In genomic region chr7:92609921-92610518, GRCh38 we compare ENCODE assay signal across 8 cellular contexts. TPM values are rescaled to one million over a fixed set of nuclear protein-coding genes. Genes with fewer than 3 reads are reported as not detected.
A peak's percentile ranks its signal among the peaks of the same experiment; 100 is the strongest.
DNase-seq lines count a peak whose midpoint lies in the region; ATAC-seq, FAIRE-seq and TF ChIP-seq lines count a peak whose summit lies in the region.

No MANE protein-coding gene starts in this region.

- H3K27me3 ChIP-seq in BJ (ENCODE audit: control insufficient read depth, insufficient read depth, low read length): no peaks in the 10 kb centered on the region

- no peak overlapping the region for H3K4me3 ChIP-seq in BJ (ENCODE audit: low read depth, low read length)

- peak; percentile 77 for FAIRE-seq in GM18507 (lab: Jason Lieb, UNC)

- H3K36me3 ChIP-seq in BJ (ENCODE audit: control insufficient read depth, insufficient read depth, low read length): peaks cover 3% of the 10 kb centered on the region; the same call in 1 of the 2 replicates

- POLR2A ChIA-PET in BJ (lab: Charles Lee): interaction anchor here (0.6 kb wide), 2 partner anchors 85 to 228 kb away, joined by 3 to 5 read pairs; no protein-coding TSS in a partner anchor

- no peak for DNase-seq in BJ (ENCODE audit: low read depth)
- DNase-seq in GM18507 (ENCODE audit: extremely low spot score, insufficient read length, low read depth): no peak
- peak; percentile 32 for DNase-seq in foreskin melanocyte
- no peak for DNase-seq in SK-N-DZ (ENCODE audit: low spot score)
- no peak for DNase-seq in cerebellum (ENCODE audit: low spot score)
- DNase-seq in H4 (ENCODE audit: low spot score): no peak
- no peak for DNase-seq in mucosa of gallbladder (ENCODE audit: low spot score)

- peak; percentile 62 for ATAC-seq in SK-N-SH treated with all-trans-retinoic acid at 6 μM for 48 hours

- CTCF ChIA-PET in BJ (lab: Yijun Ruan, JAX): interaction anchor here (0.5 to 3.6 kb wide), 8 partner anchors 11 to 438 kb away, joined by 3 to 22 read pairs (median 3); no protein-coding TSS in a partner anchor

- TF ChIP-seq CTCF in BJ (IDR thresholded peaks at IDR 0.05; ENCODE audit: insufficient read depth, low read depth, low read length): peak; percentile 50

TF ChIP-seq in SK-N-SH treated with all-trans-retinoic acid at 6 μM for 48 hours, 23 proteins besides CTCF, POLR2A, EP300 and RAD21:
- no peak for TF ChIP-seq GLIS3 (CRISPR knock-in tag; IDR thresholded peaks at IDR 0.05)
- TF ChIP-seq, protein P1, sequence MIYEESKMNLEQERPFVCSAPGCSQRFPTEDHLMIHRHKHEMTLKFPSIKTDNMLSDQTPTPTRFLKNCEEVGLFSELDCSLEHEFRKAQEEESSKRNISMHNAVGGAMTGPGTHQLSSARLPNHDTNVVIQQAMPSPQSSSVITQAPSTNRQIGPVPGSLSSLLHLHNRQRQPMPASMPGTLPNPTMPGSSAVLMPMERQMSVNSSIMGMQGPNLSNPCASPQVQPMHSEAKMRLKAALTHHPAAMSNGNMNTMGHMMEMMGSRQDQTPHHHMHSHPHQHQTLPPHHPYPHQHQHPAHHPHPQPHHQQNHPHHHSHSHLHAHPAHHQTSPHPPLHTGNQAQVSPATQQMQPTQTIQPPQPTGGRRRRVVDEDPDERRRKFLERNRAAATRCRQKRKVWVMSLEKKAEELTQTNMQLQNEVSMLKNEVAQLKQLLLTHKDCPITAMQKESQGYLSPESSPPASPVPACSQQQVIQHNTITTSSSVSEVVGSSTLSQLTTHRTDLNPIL (CRISPR knock-in tag; IDR thresholded peaks at IDR 0.05; ENCODE audit: low read depth): no peak
- TF ChIP-seq PPARA (CRISPR knock-in tag; IDR thresholded peaks at IDR 0.05; ENCODE audit: borderline replicate concordance): no peak
- TF ChIP-seq, protein P2, sequence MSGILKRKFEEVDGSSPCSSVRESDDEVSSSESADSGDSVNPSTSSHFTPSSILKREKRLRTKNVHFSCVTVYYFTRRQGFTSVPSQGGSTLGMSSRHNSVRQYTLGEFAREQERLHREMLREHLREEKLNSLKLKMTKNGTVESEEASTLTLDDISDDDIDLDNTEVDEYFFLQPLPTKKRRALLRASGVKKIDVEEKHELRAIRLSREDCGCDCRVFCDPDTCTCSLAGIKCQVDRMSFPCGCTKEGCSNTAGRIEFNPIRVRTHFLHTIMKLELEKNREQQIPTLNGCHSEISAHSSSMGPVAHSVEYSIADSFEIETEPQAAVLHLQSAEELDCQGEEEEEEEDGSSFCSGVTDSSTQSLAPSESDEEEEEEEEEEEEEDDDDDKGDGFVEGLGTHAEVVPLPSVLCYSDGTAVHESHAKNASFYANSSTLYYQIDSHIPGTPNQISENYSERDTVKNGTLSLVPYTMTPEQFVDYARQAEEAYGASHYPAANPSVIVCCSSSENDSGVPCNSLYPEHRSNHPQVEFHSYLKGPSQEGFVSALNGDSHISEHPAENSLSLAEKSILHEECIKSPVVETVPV (CRISPR knock-in tag; IDR thresholded peaks at IDR 0.05): no peak
- no peak for TF ChIP-seq TSHZ2 (CRISPR knock-in tag; IDR thresholded peaks at IDR 0.05)
- no peak for TF ChIP-seq POU6F1 (CRISPR knock-in tag; IDR thresholded peaks at IDR 0.05; ENCODE audit: borderline replicate concordance, low read depth)

RNA-seq across cellular contexts. Expression of gene FAM133B, which starts 19.8 kb away (rescaled TPM):
- polyA plus RNA-seq in BJ (2011; rRNA removed): 7.7 and 11.5 TPM in 2 replicates
- polyA minus RNA-seq in BJ (2011; rRNA and poly(A)+ RNA removed): 7.1 and 7.6 TPM in 2 replicates
- 24.7 and 30.0 TPM in 2 replicates for polyA plus RNA-seq in SK-N-DZ (2014; cell fraction: cytosol; rRNA removed)
- 52.3 and 53.1 TPM in 2 replicates for polyA plus RNA-seq in SK-N-DZ (2014; cell fraction: nucleus; rRNA removed)
- 39.9 TPM for total RNA-seq in cerebellum
- total RNA-seq in H4 (2014; rRNA removed; shearing (Covaris generic)): 18.9 and 23.9 TPM in 2 replicates
- 19.5 TPM for total RNA-seq in mucosa of gallbladder
